In genomic region chr18:75456277-75456676, GRCh38 we compare ENCODE assay signal across 10 cellular contexts. TPM values are rescaled to one million over a fixed set of nuclear protein-coding genes. Genes with fewer than 3 reads are reported as not detected.
DNase-seq lines count a peak whose midpoint lies in the region; ATAC-seq and TF ChIP-seq lines count a peak whose summit lies in the region.
"Had no signal": no experiment of that assay in that cellular context is flagged by ENCODE, and none has a peak within 500 bp of the region (broad histone marks: within the 10 kb centered on the region; RNA-seq: fewer than 3 reads in every experiment).

No MANE protein-coding gene starts in this region.

- H3K9me3 ChIP-seq in H9 (ENCODE audit: control insufficient read depth, low read depth, low read length) (no peaks in the 10 kb centered on the region), gastroesophageal sphincter (no peaks in the 10 kb centered on the region)

- TF ChIP-seq CTCF in H9 (conservative IDR thresholded peaks at IDR 0.05) = no peak
- no peak for TF ChIP-seq CTCF in kidney epithelial cell (IDR thresholded peaks at IDR 0.05; ENCODE audit: insufficient read depth, low read length, poor library complexity, severe bottlenecking)
- no peak for TF ChIP-seq CTCF in gastroesophageal sphincter (IDR thresholded peaks at IDR 0.05)

- H4K8ac ChIP-seq in H9 (replicated peaks; ENCODE audit: insufficient read length, low read depth, low read length) = no peak overlapping the region

- H2AK5ac ChIP-seq in H9 (ENCODE audit: insufficient read length, low read length) = no peak overlapping the region

- H3K27ac ChIP-seq in H9 (ENCODE audit: insufficient read length, low read depth, low read length) (no peak overlapping the region), gastroesophageal sphincter (peak overlapping the region in 1 of 4 donors; percentile 64)

- no peak overlapping the region for H2BK120ac ChIP-seq in H9 (ENCODE audit: low read depth, low read length, poor library complexity, severe bottlenecking)

- H2AFZ ChIP-seq in H9 (ENCODE audit: low read length) = no peak overlapping the region

- WGBS in H9 (ENCODE audit: extremely low coverage, insufficient read length, low lambda C conversion rate) = no CpG with 5 or more reads among the region's 17 CpGs
- WGBS in gastroesophageal sphincter (ENCODE audit: low coverage in 1 of 2), 2 donors = 55 to 61% methylated on average over 8 of the region's 17 CpGs

- peaks cover 11 to 16% of the 10 kb centered on the region in 2 experiments for H3K9me3 Mint-ChIP-seq in H9

- H3K4me3 Mint-ChIP-seq in H9 = peak overlapping the region; percentile 53 to 77

- no peak for TF ChIP-seq POLR2A in gastroesophageal sphincter (IDR thresholded peaks at IDR 0.05)

- in situ Hi-C loops in G401 (cut with HindIII; ENCODE audit: low sequenced_read_pairs) = no loop called here

- H3K36me3 ChIP-seq in kidney epithelial cell (ENCODE audit: control insufficient read depth, insufficient read depth, low read length) (no peaks in the 10 kb centered on the region), gastroesophageal sphincter (no peaks in the 10 kb centered on the region)

- H3K27me3 ChIP-seq in H9 (ENCODE audit: insufficient read depth, low read length) (peaks cover 4% of the 10 kb centered on the region; the same call in 1 of the 2 replicates), kidney epithelial cell (ENCODE audit: control insufficient read depth, insufficient read depth, low read length) (no peaks in the 10 kb centered on the region), gastroesophageal sphincter (no peaks in the 10 kb centered on the region)

- peak overlapping the region; percentile 65 for H3K4me2 ChIP-seq in H9 (ENCODE audit: insufficient read depth, insufficient read length, low read length)

- H3K4me1 ChIP-seq in H9 (ENCODE audit: insufficient read depth, low read length) (no peaks in the 10 kb centered on the region), gastroesophageal sphincter (peaks cover 0 to 17% (median 0%) of the 10 kb centered on the region in 3 donors)

- H3K23ac ChIP-seq in H9 (ENCODE audit: insufficient read length, low read depth, low read length) = no peak overlapping the region

- H4K20me1 ChIP-seq in H9 (ENCODE audit: control insufficient read depth, insufficient read depth, insufficient read length) = no peaks in the 10 kb centered on the region

- no peak overlapping the region for H3K56ac ChIP-seq in H9 (ENCODE audit: insufficient read length, low read depth, low read length)

- H3K18ac ChIP-seq in H9 (ENCODE audit: insufficient read length, low read depth, low read length) = no peak overlapping the region

- H3K4me3 ChIP-seq in kidney epithelial cell (ENCODE audit: low read depth, low read length) = peak overlapping the region; percentile 43
- H3K4me3 ChIP-seq in gastroesophageal sphincter = peak overlapping the region in 1 of 2 donors; percentile 62

- H3K14ac ChIP-seq in H9 (ENCODE audit: insufficient read depth, low read length) = no peak overlapping the region

- H3K9ac ChIP-seq in H9 (ENCODE audit: extremely low read depth, insufficient read length, low read length) = no peak overlapping the region

- H4K91ac ChIP-seq in H9 (ENCODE audit: insufficient read length, low read depth, low read length) = no peak overlapping the region

- no peak overlapping the region for H2BK12ac ChIP-seq in H9 (ENCODE audit: insufficient read length, low read depth, low read length)

- H3K4ac ChIP-seq in H9 (ENCODE audit: low read depth, low read length) = no peak overlapping the region

- H3K4me1 Mint-ChIP-seq in H9 = peaks cover 14 to 15% of the 10 kb centered on the region in 2 experiments

- H3K23me2 ChIP-seq in H9 (ENCODE audit: insufficient read length, low read depth, low read length, poor library complexity, severe bottlenecking) = no peaks in the 10 kb centered on the region

- no peaks in the 10 kb centered on the region for H3K79me1 ChIP-seq in H9 (ENCODE audit: insufficient read depth, low read depth, low read length, poor library complexity, severe bottlenecking)

- H2BK15ac ChIP-seq in H9 (ENCODE audit: low read depth, low read length) = no peak overlapping the region

- ATAC-seq in HG02973 (IDR thresholded peaks at IDR 0.05; ENCODE audit: unreplicated experiment) (no peak), gastroesophageal sphincter (no peak), GM19035 (IDR thresholded peaks at IDR 0.05; ENCODE audit: unreplicated experiment) (no peak)

- H4K5ac ChIP-seq in H9 (ENCODE audit: insufficient read length, low read depth, low read length) = no peak overlapping the region

- DNase-seq in H9 (no peak), amniotic epithelial cell (ENCODE audit: low read depth) (peak; percentile 15), kidney epithelial cell (ENCODE audit: low read depth) (no peak), G401 (ENCODE audit: low spot score) (no peak)
- peak; percentile 50 to 82 for DNase-seq in stimulated activated CD4-positive, alpha-beta T cell treated with anti-CD3 and anti-CD28 coated beads, Interleukin-4, amount 100 ng/mL, for 4 hours
- DNase-seq: HCEC 1CT had no signal

- H2BK20ac ChIP-seq in H9 (ENCODE audit: low read depth, low read length, poor library complexity, severe bottlenecking) = no peak overlapping the region

- no peak for TF ChIP-seq EP300 in gastroesophageal sphincter (IDR thresholded peaks at IDR 0.05)

- H3K27ac Mint-ChIP-seq in H9 = no peak overlapping the region

- H3T11ph ChIP-seq in H9 (ENCODE audit: low read length) = no peak overlapping the region

- H3K36me3 Mint-ChIP-seq in H9 (ENCODE audit: insufficient read depth in 1 of 3, low read depth in 3 of 3) = peaks cover 0 to 16% (median 11%) of the 10 kb centered on the region in 3 experiments; a peak in 6 of 7 replicates

- H2BK5ac ChIP-seq in H9 (ENCODE audit: insufficient read length, low read length) = no peak overlapping the region

- H3K27me3 Mint-ChIP-seq in H9 (ENCODE audit: low read depth) = peaks cover 50% of the 10 kb centered on the region

- no peaks in the 10 kb centered on the region for H3K79me2 ChIP-seq in H9 (ENCODE audit: insufficient read depth, low read length)

RNA-seq across cellular contexts. Expression of gene SMIM21, which starts 28.8 kb away (rescaled TPM):
- total RNA-seq in H9 (2021) (not detected in 2 replicates), kidney epithelial cell (not detected in 2 replicates), gastroesophageal sphincter (not detected)
- 0.06 TPM in 1 of 2 replicates, not detected in the other for total RNA-seq in G401 (2014; rRNA removed; shearing (Covaris generic))
- total RNA-seq: omental fat pad had no signal

Comparison
In these comparisons a context has a peak if more than half of its experiments do, and no peak if none do; other contexts are left out.
1. DNase-seq: peak in amniotic epithelial cell (single experiment) and stimulated activated CD4-positive, alpha-beta T cell treated with anti-CD3 and anti-CD28 coated beads, Interleukin-4, amount 100 ng/mL, for 4 hours (2 of 2); none in H9 (single experiment), kidney epithelial cell (single experiment) and G401 (single experiment).